1 cellular context compared by ENCODE assay signal in the genomic region with DNA sequence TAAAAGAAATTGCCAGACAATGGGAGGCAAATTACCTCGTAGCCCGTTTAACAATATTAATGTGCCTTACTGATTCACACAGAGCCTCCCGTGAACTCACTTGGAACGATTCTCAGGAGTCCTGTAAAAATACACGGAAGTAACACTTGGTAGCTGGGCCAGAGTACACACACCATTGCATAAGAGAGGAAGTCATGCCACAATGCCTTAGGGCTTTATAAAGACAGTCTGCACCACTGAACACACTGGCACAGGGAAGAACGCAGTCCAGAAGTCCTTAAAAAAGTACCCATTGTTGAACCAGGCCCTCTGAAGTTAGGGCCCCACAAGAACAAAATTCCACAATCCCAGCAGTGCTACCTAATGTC.
A peak's percentile ranks its signal among the peaks of the same experiment; 100 is the strongest.
TF ChIP-seq lines count a peak whose summit lies in the region.

No MANE protein-coding gene starts in this region.

TF ChIP-seq in HepG2, 621 proteins besides CTCF, POLR2A, EP300 and RAD21 (continued from another document and continues in another):
- TF ChIP-seq, protein P1, sequence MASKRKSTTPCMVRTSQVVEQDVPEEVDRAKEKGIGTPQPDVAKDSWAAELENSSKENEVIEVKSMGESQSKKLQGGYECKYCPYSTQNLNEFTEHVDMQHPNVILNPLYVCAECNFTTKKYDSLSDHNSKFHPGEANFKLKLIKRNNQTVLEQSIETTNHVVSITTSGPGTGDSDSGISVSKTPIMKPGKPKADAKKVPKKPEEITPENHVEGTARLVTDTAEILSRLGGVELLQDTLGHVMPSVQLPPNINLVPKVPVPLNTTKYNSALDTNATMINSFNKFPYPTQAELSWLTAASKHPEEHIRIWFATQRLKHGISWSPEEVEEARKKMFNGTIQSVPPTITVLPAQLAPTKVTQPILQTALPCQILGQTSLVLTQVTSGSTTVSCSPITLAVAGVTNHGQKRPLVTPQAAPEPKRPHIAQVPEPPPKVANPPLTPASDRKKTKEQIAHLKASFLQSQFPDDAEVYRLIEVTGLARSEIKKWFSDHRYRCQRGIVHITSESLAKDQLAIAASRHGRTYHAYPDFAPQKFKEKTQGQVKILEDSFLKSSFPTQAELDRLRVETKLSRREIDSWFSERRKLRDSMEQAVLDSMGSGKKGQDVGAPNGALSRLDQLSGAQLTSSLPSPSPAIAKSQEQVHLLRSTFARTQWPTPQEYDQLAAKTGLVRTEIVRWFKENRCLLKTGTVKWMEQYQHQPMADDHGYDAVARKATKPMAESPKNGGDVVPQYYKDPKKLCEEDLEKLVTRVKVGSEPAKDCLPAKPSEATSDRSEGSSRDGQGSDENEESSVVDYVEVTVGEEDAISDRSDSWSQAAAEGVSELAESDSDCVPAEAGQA (IDR thresholded peaks at IDR 0.05; ENCODE audit: low read depth): 0 out of 2 replicates have a peak, but pooled peaks have one; percentile 24
- TF ChIP-seq, protein P1 (CRISPR knock-in tag; IDR thresholded peaks at IDR 0.05; ENCODE audit: borderline replicate concordance): no peak
- no peak for TF ChIP-seq KLF12 (CRISPR knock-in tag; IDR thresholded peaks at IDR 0.05; ENCODE audit: borderline replicate concordance)
- TF ChIP-seq, protein P2, sequence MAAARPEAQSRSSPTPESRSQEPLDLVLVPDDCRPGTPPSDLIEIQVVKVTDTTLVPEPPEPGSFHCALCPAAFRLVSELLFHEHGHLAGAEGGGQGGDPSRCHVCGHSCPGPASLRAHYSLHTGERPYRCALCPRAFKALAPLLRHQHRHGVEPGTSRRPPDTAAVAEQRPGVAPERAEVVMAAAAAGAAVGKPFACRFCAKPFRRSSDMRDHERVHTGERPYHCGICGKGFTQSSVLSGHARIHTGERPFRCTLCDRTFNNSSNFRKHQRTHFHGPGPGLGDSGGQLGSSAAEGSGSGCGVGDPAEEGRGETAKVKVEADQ (CRISPR knock-in tag; IDR thresholded peaks at IDR 0.05; ENCODE audit: borderline replicate concordance): no peak
- no peak for TF ChIP-seq ZBTB33 (CRISPR knock-in tag; IDR thresholded peaks at IDR 0.05)
- no peak for TF ChIP-seq CBX2 (IDR thresholded peaks at IDR 0.05; ENCODE audit: low read depth, low read length)
- TF ChIP-seq CBX2 (CRISPR knock-in tag; IDR thresholded peaks at IDR 0.05; ENCODE audit: low read depth): no peak
- TF ChIP-seq, protein P3, sequence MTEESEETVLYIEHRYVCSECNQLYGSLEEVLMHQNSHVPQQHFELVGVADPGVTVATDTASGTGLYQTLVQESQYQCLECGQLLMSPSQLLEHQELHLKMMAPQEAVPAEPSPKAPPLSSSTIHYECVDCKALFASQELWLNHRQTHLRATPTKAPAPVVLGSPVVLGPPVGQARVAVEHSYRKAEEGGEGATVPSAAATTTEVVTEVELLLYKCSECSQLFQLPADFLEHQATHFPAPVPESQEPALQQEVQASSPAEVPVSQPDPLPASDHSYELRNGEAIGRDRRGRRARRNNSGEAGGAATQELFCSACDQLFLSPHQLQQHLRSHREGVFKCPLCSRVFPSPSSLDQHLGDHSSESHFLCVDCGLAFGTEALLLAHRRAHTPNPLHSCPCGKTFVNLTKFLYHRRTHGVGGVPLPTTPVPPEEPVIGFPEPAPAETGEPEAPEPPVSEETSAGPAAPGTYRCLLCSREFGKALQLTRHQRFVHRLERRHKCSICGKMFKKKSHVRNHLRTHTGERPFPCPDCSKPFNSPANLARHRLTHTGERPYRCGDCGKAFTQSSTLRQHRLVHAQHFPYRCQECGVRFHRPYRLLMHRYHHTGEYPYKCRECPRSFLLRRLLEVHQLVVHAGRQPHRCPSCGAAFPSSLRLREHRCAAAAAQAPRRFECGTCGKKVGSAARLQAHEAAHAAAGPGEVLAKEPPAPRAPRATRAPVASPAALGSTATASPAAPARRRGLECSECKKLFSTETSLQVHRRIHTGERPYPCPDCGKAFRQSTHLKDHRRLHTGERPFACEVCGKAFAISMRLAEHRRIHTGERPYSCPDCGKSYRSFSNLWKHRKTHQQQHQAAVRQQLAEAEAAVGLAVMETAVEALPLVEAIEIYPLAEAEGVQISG (CRISPR knock-in tag; IDR thresholded peaks at IDR 0.05): peak; percentile 65
- 0 out of 2 replicates have a peak, but pooled peaks have one; percentile 27 for TF ChIP-seq DNMT3B (CRISPR knock-in tag; conservative IDR thresholded peaks at IDR 0.05)
- peak; percentile 48; the same call in 1 of the 2 replicates for TF ChIP-seq TARDBP (CRISPR knock-in tag; IDR thresholded peaks at IDR 0.05)
- TF ChIP-seq ONECUT2 (CRISPR knock-in tag; IDR thresholded peaks at IDR 0.05): no peak
- peak; percentile 79 for TF ChIP-seq HDAC1 (CRISPR knock-in tag; IDR thresholded peaks at IDR 0.05)
- TF ChIP-seq ERF (CRISPR knock-in tag; IDR thresholded peaks at IDR 0.05): peak; percentile 87; the same call in 1 of the 2 replicates
- no peak for TF ChIP-seq ZNF451 (CRISPR knock-in tag; IDR thresholded peaks at IDR 0.05)
- no peak for TF ChIP-seq ATF7-NPFF (CRISPR knock-in tag; IDR thresholded peaks at IDR 0.05; ENCODE audit: low read depth)
- TF ChIP-seq ZNF768 (CRISPR knock-in tag; IDR thresholded peaks at IDR 0.05): no peak
- TF ChIP-seq ZNF660 (CRISPR knock-in tag; IDR thresholded peaks at IDR 0.05; ENCODE audit: borderline replicate concordance, low read depth): no peak
- TF ChIP-seq ATF4 (CRISPR knock-in tag; IDR thresholded peaks at IDR 0.05): no peak; a peak in 1 of 4 replicates
- no peak for TF ChIP-seq ZNF709 (CRISPR knock-in tag; IDR thresholded peaks at IDR 0.05)
- no peak for TF ChIP-seq IRX3 (CRISPR knock-in tag; IDR thresholded peaks at IDR 0.05; ENCODE audit: borderline replicate concordance, low read depth)
- no peak for TF ChIP-seq STAT5B (CRISPR knock-in tag; IDR thresholded peaks at IDR 0.05)
- TF ChIP-seq, protein P4, sequence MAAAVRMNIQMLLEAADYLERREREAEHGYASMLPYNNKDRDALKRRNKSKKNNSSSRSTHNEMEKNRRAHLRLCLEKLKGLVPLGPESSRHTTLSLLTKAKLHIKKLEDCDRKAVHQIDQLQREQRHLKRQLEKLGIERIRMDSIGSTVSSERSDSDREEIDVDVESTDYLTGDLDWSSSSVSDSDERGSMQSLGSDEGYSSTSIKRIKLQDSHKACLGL (CRISPR knock-in tag; IDR thresholded peaks at IDR 0.05): no peak
- TF ChIP-seq, protein P5, sequence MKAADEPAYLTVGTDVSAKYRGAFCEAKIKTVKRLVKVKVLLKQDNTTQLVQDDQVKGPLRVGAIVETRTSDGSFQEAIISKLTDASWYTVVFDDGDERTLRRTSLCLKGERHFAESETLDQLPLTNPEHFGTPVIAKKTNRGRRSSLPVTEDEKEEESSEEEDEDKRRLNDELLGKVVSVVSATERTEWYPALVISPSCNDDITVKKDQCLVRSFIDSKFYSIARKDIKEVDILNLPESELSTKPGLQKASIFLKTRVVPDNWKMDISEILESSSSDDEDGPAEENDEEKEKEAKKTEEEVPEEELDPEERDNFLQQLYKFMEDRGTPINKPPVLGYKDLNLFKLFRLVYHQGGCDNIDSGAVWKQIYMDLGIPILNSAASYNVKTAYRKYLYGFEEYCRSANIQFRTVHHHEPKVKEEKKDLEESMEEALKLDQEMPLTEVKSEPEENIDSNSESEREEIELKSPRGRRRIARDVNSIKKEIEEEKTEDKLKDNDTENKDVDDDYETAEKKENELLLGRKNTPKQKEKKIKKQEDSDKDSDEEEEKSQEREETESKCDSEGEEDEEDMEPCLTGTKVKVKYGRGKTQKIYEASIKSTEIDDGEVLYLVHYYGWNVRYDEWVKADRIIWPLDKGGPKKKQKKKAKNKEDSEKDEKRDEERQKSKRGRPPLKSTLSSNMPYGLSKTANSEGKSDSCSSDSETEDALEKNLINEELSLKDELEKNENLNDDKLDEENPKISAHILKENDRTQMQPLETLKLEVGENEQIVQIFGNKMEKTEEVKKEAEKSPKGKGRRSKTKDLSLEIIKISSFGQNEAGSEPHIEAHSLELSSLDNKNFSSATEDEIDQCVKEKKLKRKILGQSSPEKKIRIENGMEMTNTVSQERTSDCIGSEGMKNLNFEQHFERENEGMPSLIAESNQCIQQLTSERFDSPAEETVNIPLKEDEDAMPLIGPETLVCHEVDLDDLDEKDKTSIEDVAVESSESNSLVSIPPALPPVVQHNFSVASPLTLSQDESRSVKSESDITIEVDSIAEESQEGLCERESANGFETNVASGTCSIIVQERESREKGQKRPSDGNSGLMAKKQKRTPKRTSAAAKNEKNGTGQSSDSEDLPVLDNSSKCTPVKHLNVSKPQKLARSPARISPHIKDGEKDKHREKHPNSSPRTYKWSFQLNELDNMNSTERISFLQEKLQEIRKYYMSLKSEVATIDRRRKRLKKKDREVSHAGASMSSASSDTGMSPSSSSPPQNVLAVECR (CRISPR knock-in tag; IDR thresholded peaks at IDR 0.05; ENCODE audit: borderline replicate concordance): peak; percentile 61; the same call in 1 of the 2 replicates
- no peak for TF ChIP-seq NCOR1 (IDR thresholded peaks at IDR 0.05; ENCODE audit: borderline replicate concordance, low read length)
- no peak for TF ChIP-seq ZFP36 (IDR thresholded peaks at IDR 0.05; ENCODE audit: borderline replicate concordance, low read depth, low read length, partially characterized antibody)
- no peak for TF ChIP-seq AHR (CRISPR knock-in tag; IDR thresholded peaks at IDR 0.05)
- TF ChIP-seq, protein P6, sequence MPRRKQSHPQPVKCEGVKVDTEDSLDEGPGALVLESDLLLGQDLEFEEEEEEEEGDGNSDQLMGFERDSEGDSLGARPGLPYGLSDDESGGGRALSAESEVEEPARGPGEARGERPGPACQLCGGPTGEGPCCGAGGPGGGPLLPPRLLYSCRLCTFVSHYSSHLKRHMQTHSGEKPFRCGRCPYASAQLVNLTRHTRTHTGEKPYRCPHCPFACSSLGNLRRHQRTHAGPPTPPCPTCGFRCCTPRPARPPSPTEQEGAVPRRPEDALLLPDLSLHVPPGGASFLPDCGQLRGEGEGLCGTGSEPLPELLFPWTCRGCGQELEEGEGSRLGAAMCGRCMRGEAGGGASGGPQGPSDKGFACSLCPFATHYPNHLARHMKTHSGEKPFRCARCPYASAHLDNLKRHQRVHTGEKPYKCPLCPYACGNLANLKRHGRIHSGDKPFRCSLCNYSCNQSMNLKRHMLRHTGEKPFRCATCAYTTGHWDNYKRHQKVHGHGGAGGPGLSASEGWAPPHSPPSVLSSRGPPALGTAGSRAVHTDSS (CRISPR knock-in tag; conservative IDR thresholded peaks at IDR 0.05): no peak
- TF ChIP-seq SRY (CRISPR knock-in tag; IDR thresholded peaks at IDR 0.05): no peak
- TF ChIP-seq ZFP90 (CRISPR knock-in tag; IDR thresholded peaks at IDR 0.05; ENCODE audit: borderline replicate concordance): no peak
- TF ChIP-seq FUBP1 (CRISPR knock-in tag; IDR thresholded peaks at IDR 0.05; ENCODE audit: borderline replicate concordance): no peak
- TF ChIP-seq SAFB2 (CRISPR knock-in tag; IDR thresholded peaks at IDR 0.05; ENCODE audit: borderline replicate concordance, low read depth): no peak
- no peak for TF ChIP-seq ZBTB8A (CRISPR knock-in tag; IDR thresholded peaks at IDR 0.05; ENCODE audit: borderline replicate concordance, low read depth)
- no peak; the same call in 1 of the 2 replicates for TF ChIP-seq ZNF205 (CRISPR knock-in tag; IDR thresholded peaks at IDR 0.05)
- no peak for TF ChIP-seq SKI (IDR thresholded peaks at IDR 0.05; ENCODE audit: partially characterized antibody)
- peak; percentile 32; the same call in 1 of the 2 replicates for TF ChIP-seq NFIC (IDR thresholded peaks at IDR 0.05; ENCODE audit: low read length)
